Comparison of ENCODE assay signal across 8 cellular contexts in the genomic region with DNA sequence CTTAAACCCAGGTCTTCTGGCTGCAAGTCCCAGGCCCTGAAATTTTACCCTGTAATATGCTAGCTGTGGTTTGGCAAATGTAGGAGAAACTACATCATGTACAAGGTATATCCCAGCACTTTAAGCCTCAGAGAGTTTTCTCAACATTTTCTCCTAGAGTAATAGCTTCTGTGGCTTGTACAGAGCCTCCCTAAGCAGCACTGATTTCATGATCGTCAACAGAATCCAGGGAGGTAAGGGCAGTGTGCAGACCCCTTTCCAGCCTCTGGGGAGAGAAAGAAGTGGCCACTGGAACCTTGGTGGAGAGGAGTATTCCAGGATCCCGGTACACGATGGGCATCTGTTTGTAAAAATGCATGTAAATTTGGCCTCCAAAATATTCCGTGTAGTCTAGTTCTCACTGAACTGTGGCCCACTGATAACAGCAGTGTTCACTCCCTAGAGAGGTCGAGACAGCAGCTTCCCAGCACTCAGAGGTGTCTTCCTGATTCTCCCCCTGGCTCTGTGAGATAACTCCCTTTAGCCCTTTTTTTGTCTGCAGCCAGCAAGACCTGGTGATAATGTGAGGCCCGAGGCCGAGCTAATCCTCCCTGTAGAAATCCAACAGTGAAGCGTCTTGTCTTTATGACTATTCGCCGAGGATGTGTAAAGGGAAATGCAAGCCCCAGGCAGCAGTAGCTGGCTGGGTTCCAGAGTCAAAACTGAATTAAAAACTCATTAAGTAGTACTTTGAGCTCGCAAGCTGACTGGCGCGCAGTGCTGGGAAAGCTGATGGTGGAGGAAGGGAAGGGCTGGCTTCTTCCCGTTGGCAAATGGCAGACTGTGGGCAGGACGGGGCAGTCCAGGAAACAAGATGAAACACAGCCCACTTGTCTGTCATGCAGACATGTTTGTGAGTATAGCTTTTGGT. TPM values are rescaled to one million over a fixed set of nuclear protein-coding genes. Genes with fewer than 3 reads are reported as not detected.
DNase-seq lines count a peak whose midpoint lies in the region; ATAC-seq and TF ChIP-seq lines count a peak whose summit lies in the region.

No MANE protein-coding gene starts in this region.

- H3K9me3 ChIP-seq in right cardiac atrium (ENCODE audit: control insufficient read depth, low read length): no peaks in the 10 kb centered on the region
- H3K9me3 ChIP-seq in spleen: no peaks in the 10 kb centered on the region

- H3K27me3 ChIP-seq in right cardiac atrium (ENCODE audit: control insufficient read depth, insufficient read depth): no peaks in the 10 kb centered on the region
- peaks cover 0 to 12% (median 0%) of the 10 kb centered on the region in 7 donors for H3K27me3 ChIP-seq in spleen (replicated peaks in 1 of 7)

- TF ChIP-seq POLR2A in spleen (IDR thresholded peaks at IDR 0.05) (no peak), GM18505 (IDR thresholded peaks at IDR 0.05; ENCODE audit: borderline replicate concordance, extremely low read depth, insufficient read depth, insufficient read length) (no peak)

- no peak overlapping the region for H3K27ac Mint-ChIP-seq in activated naive CD4-positive, alpha-beta T cell treated with anti-CD3 and anti-CD28 coated beads for 36 hours

- H3K27ac ChIP-seq in angular gyrus (ENCODE audit: low read depth, low read length) (peak overlapping the region; percentile 15), right cardiac atrium (ENCODE audit: low read length) (peak overlapping the region; percentile 75), spleen (peak overlapping the region in 7 of 8 donors; percentile 36 to 80 (median 69))

- H3K4me1 ChIP-seq in right cardiac atrium (ENCODE audit: control insufficient read depth, insufficient read depth, low read length): peaks cover 11% of the 10 kb centered on the region
- H3K4me1 ChIP-seq in spleen: peaks cover 0 to 27% (median 6%) of the 10 kb centered on the region in 6 donors

- peaks cover 6% of the 10 kb centered on the region for H3K4me1 Mint-ChIP-seq in activated naive CD4-positive, alpha-beta T cell treated with anti-CD3 and anti-CD28 coated beads for 36 hours (ENCODE audit: low read depth)

- H3K9me3 Mint-ChIP-seq in activated naive CD4-positive, alpha-beta T cell treated with anti-CD3 and anti-CD28 coated beads for 36 hours: no peaks in the 10 kb centered on the region

- DNase-seq in NCI-H1436 treated with DMSO at 0.1 percent for 48 hours (lab: John Stamatoyannopoulos, UW): peak; percentile 70
- peak; percentile 63 to 83 (median 82) for DNase-seq in right cardiac atrium
- DNase-seq in spleen: no peak
- DNase-seq in activated naive CD4-positive, alpha-beta T cell treated with anti-CD3 and anti-CD28 coated beads for 36 hours: no peak
- no peak for DNase-seq in RKO (ENCODE audit: low spot score)

- peaks cover 27% of the 10 kb centered on the region for H3K27me3 Mint-ChIP-seq in activated naive CD4-positive, alpha-beta T cell treated with anti-CD3 and anti-CD28 coated beads for 36 hours (ENCODE audit: low read depth)

- no peak overlapping the region for H3K4me3 Mint-ChIP-seq in activated naive CD4-positive, alpha-beta T cell treated with anti-CD3 and anti-CD28 coated beads for 36 hours

- H3K36me3 Mint-ChIP-seq in activated naive CD4-positive, alpha-beta T cell treated with anti-CD3 and anti-CD28 coated beads for 36 hours (ENCODE audit: low read depth): no peaks in the 10 kb centered on the region

- CTCF ChIA-PET in activated naive CD4-positive, alpha-beta T cell treated with anti-CD3 and anti-CD28 coated beads for 36 hours (lab: Charles Lee): interaction anchor here (0.7 kb wide), 1 partner anchor 42 kb away, joined by 3 read pairs; no protein-coding TSS in a partner anchor

- intact Hi-C loops in right cardiac atrium (cut with DNase I) (no loop called here), spleen (cut with DNase I; ENCODE audit: low total_unique reads) (no loop called here)
- intact Hi-C loops in activated naive CD4-positive, alpha-beta T cell treated with anti-CD3 and anti-CD28 coated beads for 36 hours (cut with micrococcal nuclease): no loop called here

- no peaks in the 10 kb centered on the region for H3K36me3 ChIP-seq in spleen

- WGBS in right cardiac atrium: 8% methylated on average over 15 of the region's 15 CpGs
- 41 to 54% (median 49%) methylated on average over 15 of the region's 15 CpGs for WGBS in spleen, 5 donors

- H3K4me3 ChIP-seq in right cardiac atrium (ENCODE audit: low read length): peak overlapping the region; percentile 37
- peak overlapping the region in 1 of 8 donors; percentile 6 for H3K4me3 ChIP-seq in spleen

- ATAC-seq in right cardiac atrium: peak; percentile 85 to 89
- no peak for ATAC-seq in HG03280 (IDR thresholded peaks at IDR 0.05; ENCODE audit: unreplicated experiment)
- ATAC-seq in GM18505 (IDR thresholded peaks at IDR 0.05; ENCODE audit: unreplicated experiment): no peak

- no peak for TF ChIP-seq CTCF in spleen (IDR thresholded peaks at IDR 0.05 in 8 of 11, conservative IDR thresholded peaks at IDR 0.05 in 3 of 11)

RNA-seq across cellular contexts. Expression of gene MAP1B, which starts 59.0 kb away (rescaled TPM):
- 100 to 1,000 TPM in 2 of 4 donors, 10 to 100 TPM in 2; 89.9 to 196 (median 130) TPM for total RNA-seq in right cardiac atrium
- 19.7 TPM for polyA plus RNA-seq in right cardiac atrium
- 10 to 100 TPM in 5 of 7 donors, 1 to 10 TPM in 2; 5.7 to 17.3 (median 12.5) TPM for total RNA-seq in spleen
- under 1 TPM; 0.68 to 0.76 (median 0.70) TPM for polyA plus RNA-seq in spleen
- under 1 TPM; 0.14 to 0.32 TPM for total RNA-seq in activated naive CD4-positive, alpha-beta T cell treated with anti-CD3 and anti-CD28 coated beads for 36 hours

Comparison
In these comparisons a context has a peak if more than half of its experiments do, and no peak if none do; other contexts are left out.
1. DNase-seq: peak in NCI-H1436 treated with DMSO at 0.1 percent for 48 hours (single experiment) and right cardiac atrium (3 of 3); none in spleen (single experiment), activated naive CD4-positive, alpha-beta T cell treated with anti-CD3 and anti-CD28 coated beads for 36 hours (single experiment) and RKO (single experiment).
2. H3K27ac ChIP-seq: peak in every context shown above with its lines; median percentile 75 in right cardiac atrium; 69 in spleen; 15 in angular gyrus.
3. ATAC-seq: peak in right cardiac atrium (2 of 2); none in HG03280 (single experiment) and GM18505 (single experiment).
4. RNA of gene MAP1B, which starts 59.0 kb away (total RNA-seq): 89.9 to 196 TPM in right cardiac atrium and 5.7 to 17.3 TPM in spleen; 0.14 to 0.32 TPM in activated naive CD4-positive, alpha-beta T cell treated with anti-CD3 and anti-CD28 coated beads for 36 hours; every median in the first group is over 4 times any median in the second.